In the genomic region with DNA sequence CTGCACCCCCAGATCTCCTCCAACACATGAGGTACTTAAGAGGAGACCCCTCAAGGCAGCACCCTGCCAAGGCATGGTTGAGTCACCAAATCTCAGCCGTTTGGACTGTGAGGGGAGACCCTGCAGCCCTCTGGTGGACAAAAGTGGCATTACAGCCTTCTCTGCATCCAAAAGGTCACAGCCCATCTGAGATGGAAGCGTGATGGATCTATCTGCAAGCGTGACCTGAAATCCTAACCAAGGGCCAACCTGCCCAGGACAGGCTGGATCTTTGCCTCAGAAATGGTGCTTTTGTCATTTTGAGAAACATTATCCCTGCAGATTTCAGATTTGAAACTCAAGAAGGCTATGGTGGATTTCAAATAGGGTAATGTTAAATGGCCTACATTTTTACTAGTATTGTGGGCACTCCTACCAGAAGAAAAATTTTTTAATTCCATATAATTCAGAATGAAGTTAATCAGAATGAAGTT, we compare ENCODE assay signal across 8 cellular contexts. TPM values are rescaled to one million over a fixed set of nuclear protein-coding genes. Genes with fewer than 3 reads are reported as not detected.
DNase-seq lines count a peak whose midpoint lies in the region; ATAC-seq, FAIRE-seq and TF ChIP-seq lines count a peak whose summit lies in the region.

No MANE protein-coding gene starts in this region.

- no peak overlapping the region for H3K4me3 ChIP-seq in MG63
- H3K4me3 ChIP-seq in astrocyte (ENCODE audit: insufficient read depth, low read depth, low read length), result no peak overlapping the region
- no peak overlapping the region for H3K4me3 ChIP-seq in gastrocnemius medialis

- DNase-seq in A172 (ENCODE audit: low spot score) (peak; percentile 41), GM13976 (ENCODE audit: low spot score) (peak; percentile 81), MG63 (peak; percentile 64), T1000 (lab: John Stamatoyannopoulos, UW) (peak; percentile 29), astrocyte (ENCODE audit: low read depth) (peak; percentile 40), hepatic stellate cell (ENCODE audit: low spot score) (peak; percentile 61), gastrocnemius medialis (peak; percentile 24 to 58)

- H3K4me3 Mint-ChIP-seq in astrocyte (ENCODE audit: unreplicated experiment), result no peak overlapping the region

- H3K27me3 ChIP-seq in MG63, result no peaks in the 10 kb centered on the region
- no peaks in the 10 kb centered on the region for H3K27me3 ChIP-seq in astrocyte (ENCODE audit: insufficient read depth, low read length)
- H3K27me3 ChIP-seq in gastrocnemius medialis, result no peaks in the 10 kb centered on the region

- ATAC-seq in gastrocnemius medialis, result peak in 1 of 2 donors; percentile 77
- no peak for ATAC-seq in GM18498 (IDR thresholded peaks at IDR 0.05; ENCODE audit: unreplicated experiment)

- no peaks in the 10 kb centered on the region for H4K20me1 ChIP-seq in astrocyte (ENCODE audit: insufficient read depth, low read length)

- H3K9me3 ChIP-seq in MG63 (no peaks in the 10 kb centered on the region), astrocyte (ENCODE audit: insufficient read depth, low read depth, low read length) (no peaks in the 10 kb centered on the region), gastrocnemius medialis (no peaks in the 10 kb centered on the region)

- H2AFZ ChIP-seq in astrocyte (ENCODE audit: low read depth, low read length), result no peak overlapping the region

- H3K36me3 Mint-ChIP-seq in astrocyte (ENCODE audit: low read depth, unreplicated experiment), result no peaks in the 10 kb centered on the region

- H3K9me3 Mint-ChIP-seq in astrocyte (ENCODE audit: unreplicated experiment), result peaks cover 3% of the 10 kb centered on the region

- H3K4me1 ChIP-seq in astrocyte (ENCODE audit: insufficient read depth, low read length), result no peaks in the 10 kb centered on the region
- H3K4me1 ChIP-seq in gastrocnemius medialis, result peaks cover 0 to 4% of the 10 kb centered on the region in 2 donors

- TF ChIP-seq CTCF in GM13976 (IDR thresholded peaks at IDR 0.05; ENCODE audit: borderline replicate concordance, control extremely low read depth, extremely low read depth, insufficient read depth, missing control alignments) (peak; percentile 80), astrocyte (IDR thresholded peaks at IDR 0.05; ENCODE audit: insufficient read depth, low read depth, low read length) (peak; percentile 96), gastrocnemius medialis (IDR thresholded peaks at IDR 0.05 in 4 of 5, conservative IDR thresholded peaks at IDR 0.05 in 1 of 5) (peak; percentile 54 to 86 (median 74))

- no peak for TF ChIP-seq POLR2A in gastrocnemius medialis (IDR thresholded peaks at IDR 0.05)

- no peak overlapping the region for H3K27ac ChIP-seq in astrocyte (ENCODE audit: low read depth, low read length)
- H3K27ac ChIP-seq in gastrocnemius medialis, result no peak overlapping the region

- in situ Hi-C loops in GM13976 (cut with MboI; ENCODE audit: low sequenced_read_pairs, unreplicated experiment) (no loop called here), gastrocnemius medialis (cut with MboI; ENCODE audit: low sequenced_read_pairs in 4 of 4) (loop anchor here in 3 of 4 donors (25.0 kb wide), 1 partner anchor 293 kb away; a partner anchor contains a TSS)

- no peak overlapping the region for H3K27ac Mint-ChIP-seq in astrocyte (ENCODE audit: unreplicated experiment)

- no peaks in the 10 kb centered on the region for H3K79me2 ChIP-seq in astrocyte (ENCODE audit: insufficient read depth, low read length)

- peaks cover 7% of the 10 kb centered on the region for H3K4me1 Mint-ChIP-seq in astrocyte (ENCODE audit: low read depth, unreplicated experiment)

- FAIRE-seq in astrocyte (lab: Jason Lieb, UNC), result peak; percentile 58

- H3K27me3 Mint-ChIP-seq in astrocyte (ENCODE audit: low read depth, unreplicated experiment), result peaks cover 6% of the 10 kb centered on the region

- no peak overlapping the region for H3K9ac ChIP-seq in astrocyte (ENCODE audit: low read length)

- H3K4me2 ChIP-seq in astrocyte (ENCODE audit: low read length), result no peak overlapping the region

- intact Hi-C loops in gastrocnemius medialis (cut with DNase I; ENCODE audit: low total_unique reads), result loop anchor here (2.0 kb wide), 1 partner anchor 297 kb away; no protein-coding TSS in a partner anchor

- H3K36me3 ChIP-seq in MG63 (no peaks in the 10 kb centered on the region), astrocyte (ENCODE audit: insufficient read depth, low read length) (no peaks in the 10 kb centered on the region), gastrocnemius medialis (no peaks in the 10 kb centered on the region)

RNA-seq across cellular contexts. Expression of a gene that starts 23.7 kb away (rescaled TPM):
- total RNA-seq in A172 (2014; rRNA removed; shearing (Covaris generic)), result 29.5 and 32.3 TPM in 2 replicates
- 32.4 and 35.9 TPM in 2 replicates for total RNA-seq in MG63 (2014; rRNA removed; shearing (Covaris generic); ENCODE audit: low replicate concordance)
- total RNA-seq in astrocyte, result 14.2 and 18.4 TPM in 2 replicates
- total RNA-seq in gastrocnemius medialis, result 10 to 100 TPM; 26.0 to 56.2 (median 44.1) TPM

RNA-seq across cellular contexts. Expression of a gene that starts 58.9 kb away (rescaled TPM):
- total RNA-seq in A172 (2014; rRNA removed; shearing (Covaris generic)), result 6.9 TPM in 2 replicates
- total RNA-seq in MG63 (2014; rRNA removed; shearing (Covaris generic); ENCODE audit: low replicate concordance), result 2.0 and 13.5 TPM in 2 replicates
- 13.4 and 15.8 TPM in 2 replicates for total RNA-seq in astrocyte
- total RNA-seq in gastrocnemius medialis, result 10 to 100 TPM; 12.1 to 40.2 (median 25.0) TPM

Comparison
In these comparisons a context has a peak if more than half of its experiments do, and no peak if none do; other contexts are left out.
1. DNase-seq: peak in every context shown above with its lines; median percentile 81 in GM13976; 64 in MG63; 61 in hepatic stellate cell; 41 in A172; 41 in gastrocnemius medialis; 40 in astrocyte; 29 in T1000.